ENCODE assay signal across 22 cellular contexts in the genomic region with DNA sequence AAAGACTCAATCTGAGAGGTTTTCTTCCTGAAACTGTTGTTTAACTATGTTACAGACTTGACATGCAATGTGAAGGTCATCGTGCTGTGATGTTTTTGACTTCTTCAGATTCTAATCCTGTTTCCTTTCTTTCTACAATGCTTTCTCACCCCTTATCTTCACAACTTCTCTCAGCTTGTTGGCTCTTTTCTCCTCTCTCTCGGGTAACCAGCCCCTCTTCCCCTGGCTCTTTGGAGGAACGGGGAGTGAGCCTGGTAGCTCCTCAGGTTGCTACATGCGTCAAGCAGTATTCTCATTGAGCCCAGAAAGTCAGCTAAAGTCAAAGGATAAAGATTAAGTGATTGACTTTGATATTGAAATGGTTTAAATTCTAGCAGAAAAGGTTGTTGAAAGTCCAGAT.
"Had no signal": no experiment of that assay in that cellular context is flagged by ENCODE, and none has a peak within 500 bp of the region (broad histone marks: within the 10 kb centered on the region; RNA-seq: fewer than 3 reads in every experiment).

No MANE protein-coding gene starts in this region.

- H3K9me3 ChIP-seq: heart right ventricle, mucosa of descending colon, psoas muscle, suprapubic skin, vagina had no signal

- H3K4me1 ChIP-seq: psoas muscle, suprapubic skin had no signal

- H3K4me3 Mint-ChIP-seq: activated CD8-positive, alpha-beta memory T cell treated with anti-CD3 and anti-CD28 coated beads, Interleukin-2, amount 10 ng/mL, durations not matched to agents 7 days and 5 days; activated naive CD4-positive, alpha-beta T cell treated with anti-CD3 and anti-CD28 coated beads, Interleukin-2, amount 10 ng/mL, durations not matched to agents 7 days and 5 days; activated naive CD8-positive, alpha-beta T cell treated with anti-CD3 and anti-CD28 coated beads, Interleukin-2, amount 50 U/mL, for 24 hours; central memory CD8-positive, alpha-beta T cell; naive B cell; stimulated activated naive CD8-positive, alpha-beta T cell treated with anti-CD3 and anti-CD28 coated beads, Interleukin-15, Interleukin-2, amounts not matched to agents 100 ng/mL and 50 ng/mL, for 24 hours had no signal

- H3K27me3 ChIP-seq: brain microvascular endothelial cell, heart right ventricle, suprapubic skin, vagina had no signal

- H3K27ac ChIP-seq: brain microvascular endothelial cell, coronary artery, heart right ventricle, psoas muscle, suprapubic skin, vagina had no signal

- H3K4me1 Mint-ChIP-seq: activated naive CD8-positive, alpha-beta T cell treated with anti-CD3 and anti-CD28 coated beads, Interleukin-2, amount 50 U/mL, for 24 hours; naive B cell had no signal

- DNase-seq: activated CD4-positive, alpha-beta T cell treated with anti-CD3 and anti-CD28 coated beads, Interleukin-2, amount 50 U/mL, for 48 hours; activated CD8-positive, alpha-beta memory T cell treated with anti-CD3 and anti-CD28 coated beads, Interleukin-2, amount 10 ng/mL, durations not matched to agents 7 days and 5 days; activated effector memory CD4-positive, alpha-beta T cell treated with Interleukin-2 at 50 U/mL for 16 hours; activated naive CD4-positive, alpha-beta T cell treated with anti-CD3 and anti-CD28 coated beads, Interleukin-2, amount 10 ng/mL, durations not matched to agents 7 days and 5 days; activated naive CD8-positive, alpha-beta T cell treated with anti-CD3 and anti-CD28 coated beads, Interleukin-2, amount 50 U/mL, for 24 hours; brain microvascular endothelial cell; heart right ventricle; left ventricle myocardium superior; mucosa of descending colon; naive B cell; psoas muscle; small intestine; stimulated activated CD4-positive, alpha-beta T cell treated with anti-CD3 and anti-CD28 coated beads, Interleukin-15, amount 100 ng/mL, for 24 hours; stimulated activated CD4-positive, alpha-beta T cell treated with anti-CD3 and anti-CD28 coated beads, Interleukin-2, amount 100 ng/mL, for 48 hours; T-helper 1 cell; T1000 had no signal

- ATAC-seq: activated CD4-positive, CD25-positive, alpha-beta regulatory T cell treated with anti-CD3 and anti-CD28 coated beads, Interleukin-2, amount 50 U/mL, for 24 hours; activated CD8-positive, alpha-beta memory T cell treated with anti-CD3 and anti-CD28 coated beads, Interleukin-2, amount 10 ng/mL, durations not matched to agents 7 days and 5 days; activated naive CD8-positive, alpha-beta T cell treated with anti-CD3 and anti-CD28 coated beads, Interleukin-2, amount 50 U/mL, for 24 hours; heart right ventricle; left ventricle myocardium superior; psoas muscle had no signal

- H3K4me3 ChIP-seq: coronary artery, heart right ventricle, mucosa of descending colon, psoas muscle, suprapubic skin, vagina had no signal

- H3K27me3 Mint-ChIP-seq: activated CD8-positive, alpha-beta memory T cell treated with anti-CD3 and anti-CD28 coated beads, Interleukin-2, amount 10 ng/mL, durations not matched to agents 7 days and 5 days; activated naive CD4-positive, alpha-beta T cell treated with anti-CD3 and anti-CD28 coated beads, Interleukin-2, amount 10 ng/mL, durations not matched to agents 7 days and 5 days; activated naive CD8-positive, alpha-beta T cell treated with anti-CD3 and anti-CD28 coated beads, Interleukin-2, amount 50 U/mL, for 24 hours; central memory CD8-positive, alpha-beta T cell; naive B cell; stimulated activated naive CD8-positive, alpha-beta T cell treated with anti-CD3 and anti-CD28 coated beads, Interleukin-15, Interleukin-2, amounts not matched to agents 100 ng/mL and 50 ng/mL, for 24 hours had no signal

- H3K9me3 Mint-ChIP-seq: activated naive CD4-positive, alpha-beta T cell treated with anti-CD3 and anti-CD28 coated beads, Interleukin-2, amount 10 ng/mL, durations not matched to agents 7 days and 5 days; activated naive CD8-positive, alpha-beta T cell treated with anti-CD3 and anti-CD28 coated beads, Interleukin-2, amount 50 U/mL, for 24 hours; central memory CD8-positive, alpha-beta T cell; naive B cell; stimulated activated naive CD8-positive, alpha-beta T cell treated with anti-CD3 and anti-CD28 coated beads, Interleukin-15, Interleukin-2, amounts not matched to agents 100 ng/mL and 50 ng/mL, for 24 hours had no signal

- H3K27ac Mint-ChIP-seq: activated CD8-positive, alpha-beta memory T cell treated with anti-CD3 and anti-CD28 coated beads, Interleukin-2, amount 10 ng/mL, durations not matched to agents 7 days and 5 days; activated naive CD8-positive, alpha-beta T cell treated with anti-CD3 and anti-CD28 coated beads, Interleukin-2, amount 50 U/mL, for 24 hours; stimulated activated naive CD8-positive, alpha-beta T cell treated with anti-CD3 and anti-CD28 coated beads, Interleukin-15, Interleukin-2, amounts not matched to agents 100 ng/mL and 50 ng/mL, for 24 hours had no signal
